In the genomic region with DNA sequence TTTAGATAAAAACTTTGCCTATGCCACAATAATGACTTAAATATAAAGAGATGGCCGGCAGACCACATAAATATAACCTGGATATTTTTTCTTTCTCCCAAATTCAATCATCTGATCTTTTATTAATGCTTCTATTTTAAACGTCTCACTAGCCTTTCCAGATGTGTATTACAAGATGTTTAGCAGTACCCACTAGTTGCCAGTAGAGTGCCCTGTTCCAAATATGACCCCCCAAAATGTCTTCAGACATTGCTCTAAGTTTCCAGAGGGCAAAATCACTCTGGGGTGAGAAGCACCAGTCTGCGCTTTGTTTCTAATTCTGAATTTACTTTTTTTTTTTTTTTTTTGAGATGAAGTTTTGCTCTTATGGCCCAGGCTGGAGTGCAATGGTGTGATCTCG, we compare ENCODE assay signal across 23 cellular contexts.
A peak's percentile ranks its signal among the peaks of the same experiment; 100 is the strongest.
DNase-seq lines count a peak whose midpoint lies in the region; ATAC-seq and TF ChIP-seq lines count a peak whose summit lies in the region.
"Had no signal": no experiment of that assay in that cellular context is flagged by ENCODE, and none has a peak within 500 bp of the region (broad histone marks: within the 10 kb centered on the region; RNA-seq: fewer than 3 reads in every experiment).

No MANE protein-coding gene starts in this region.

- no CpG with 5 or more reads among the region's 4 CpGs for WGBS in H9 (ENCODE audit: extremely low coverage, insufficient read length, low lambda C conversion rate)
- no CpG with 5 or more reads among the region's 4 CpGs for WGBS in mesendoderm (ENCODE audit: extremely low coverage, insufficient coverage, low lambda C conversion rate)

- H3K4me3 Mint-ChIP-seq in H9, result no peak overlapping the region
- no peak overlapping the region for H3K4me3 Mint-ChIP-seq in WTC11
- H3K4me3 Mint-ChIP-seq: B cell; T-helper 1 cell treated with Interleukin-12 subunit alpha and Interleukin-12 subunit beta and Interleukin-4 antibody, amounts not matched to agents 30 μg/mL and 1 μg/mL, for 36 hours had no signal

- no peak for DNase-seq in GM12865 (ENCODE audit: low read depth)
- DNase-seq in H9, result no peak
- DNase-seq in WTC11 (ENCODE audit: low spot score), result no peak
- DNase-seq in mesendoderm, result peak; percentile 6
- no peak for DNase-seq in amniotic stem cell (lab: John Stamatoyannopoulos, UW)
- DNase-seq in RKO (ENCODE audit: low spot score), result no peak
- DNase-seq: activated CD4-positive, alpha-beta T cell treated with anti-CD3 and anti-CD28 coated beads, Interleukin-2, amount 50 U/mL, for 1 hour; activated CD8-positive, alpha-beta memory T cell treated with anti-CD3 and anti-CD28 coated beads, Interleukin-2, amount 50 U/mL, for 48 hours; activated effector memory CD4-positive, alpha-beta T cell treated with anti-CD3 and anti-CD28 coated beads, Interleukin-2, amount 50 U/mL, for 16 hours; Caco-2; foreskin fibroblast; hypothalamus; lower lobe of right lung; NCI-H2171; NCI-H524 treated with DMSO at 0.1 percent for 48 hours; nucleus accumbens; SHP77; trophoblast cell had no signal

- H4K8ac ChIP-seq in H9 (replicated peaks; ENCODE audit: insufficient read length, low read depth, low read length), result no peak overlapping the region
- H4K8ac ChIP-seq in mesendoderm (ENCODE audit: low read depth, low read length), result no peak overlapping the region

- no peaks in the 10 kb centered on the region for H3K23me2 ChIP-seq in H9 (ENCODE audit: insufficient read length, low read depth, low read length, poor library complexity, severe bottlenecking)

- H3K27ac ChIP-seq in H9 (ENCODE audit: insufficient read length, low read depth, low read length) (no peak overlapping the region), mesendoderm (ENCODE audit: low read depth, low read length) (no peak overlapping the region)
- H3K27ac ChIP-seq: breast epithelium, lower lobe of right lung had no signal

- no peaks in the 10 kb centered on the region for H4K20me1 ChIP-seq in H9 (ENCODE audit: control insufficient read depth, insufficient read depth, insufficient read length)

- H3K14ac ChIP-seq in H9 (ENCODE audit: insufficient read depth, low read length), result no peak overlapping the region

- no peaks in the 10 kb centered on the region; the same call in 1 of the 2 replicates for H3K4me1 ChIP-seq in H9 (ENCODE audit: insufficient read depth, low read length)
- no peaks in the 10 kb centered on the region for H3K4me1 ChIP-seq in mesendoderm (ENCODE audit: control insufficient read depth, low read depth, low read length)
- H3K4me1 ChIP-seq: breast epithelium, HAP-1, lower lobe of right lung had no signal

- H3K27me3 ChIP-seq in H9 (ENCODE audit: insufficient read depth, low read length) (no peaks in the 10 kb centered on the region), mesendoderm (ENCODE audit: insufficient read depth, low read length, poor library complexity) (no peaks in the 10 kb centered on the region)
- H3K27me3 ChIP-seq: breast epithelium had no signal

- no peak overlapping the region for H3T11ph ChIP-seq in H9 (ENCODE audit: low read length)

- POLR2A ChIA-PET in WTC11 (lab: Charles Lee), result no interaction called here

- H3K4me2 ChIP-seq in H9 (ENCODE audit: insufficient read depth, insufficient read length, low read length), result no peak overlapping the region
- no peak overlapping the region for H3K4me2 ChIP-seq in mesendoderm (ENCODE audit: low read length)

- H2BK120ac ChIP-seq in H9 (ENCODE audit: low read depth, low read length, poor library complexity, severe bottlenecking) (no peak overlapping the region), mesendoderm (ENCODE audit: low read depth, low read length) (no peak overlapping the region)

- no peak overlapping the region for H3K56ac ChIP-seq in H9 (ENCODE audit: insufficient read length, low read depth, low read length)
- no peak overlapping the region for H3K56ac ChIP-seq in mesendoderm (ENCODE audit: low read length)

- H3K79me2 ChIP-seq in H9 (ENCODE audit: insufficient read depth, low read length) (no peaks in the 10 kb centered on the region), mesendoderm (ENCODE audit: control insufficient read depth, insufficient read depth, low read length) (no peaks in the 10 kb centered on the region)

- H2BK15ac ChIP-seq in H9 (ENCODE audit: low read depth, low read length) (no peak overlapping the region), mesendoderm (replicated peaks; ENCODE audit: low read depth) (no peak overlapping the region)

- peak; percentile 21 for TF ChIP-seq CTCF in GM12865 (IDR thresholded peaks at IDR 0.05; ENCODE audit: insufficient read depth, low read depth, low read length, missing control alignments)
- TF ChIP-seq CTCF in H9 (conservative IDR thresholded peaks at IDR 0.05), result peak; percentile 50
- TF ChIP-seq CTCF in WTC11 (IDR thresholded peaks at IDR 0.05), result no peak

- H3K79me1 ChIP-seq in H9 (ENCODE audit: insufficient read depth, low read depth, low read length, poor library complexity, severe bottlenecking), result no peaks in the 10 kb centered on the region
- no peaks in the 10 kb centered on the region for H3K79me1 ChIP-seq in mesendoderm (ENCODE audit: low read length)

- no peak overlapping the region for H2BK12ac ChIP-seq in H9 (ENCODE audit: insufficient read length, low read depth, low read length)

- no peak overlapping the region for H4K91ac ChIP-seq in H9 (ENCODE audit: insufficient read length, low read depth, low read length)

- H3K23ac ChIP-seq in H9 (ENCODE audit: insufficient read length, low read depth, low read length) (no peak overlapping the region), mesendoderm (ENCODE audit: low read length) (no peak overlapping the region)

- H3K18ac ChIP-seq in H9 (ENCODE audit: insufficient read length, low read depth, low read length) (no peak overlapping the region), mesendoderm (ENCODE audit: low read length) (no peak overlapping the region)

- H2BK20ac ChIP-seq in H9 (ENCODE audit: low read depth, low read length, poor library complexity, severe bottlenecking), result no peak overlapping the region

- H3K9ac ChIP-seq in H9 (ENCODE audit: extremely low read depth, insufficient read length, low read length) (no peak overlapping the region), mesendoderm (ENCODE audit: low read length) (no peak overlapping the region)

- H2BK5ac ChIP-seq in H9 (ENCODE audit: insufficient read length, low read length) (no peak overlapping the region), mesendoderm (ENCODE audit: low read length) (no peak overlapping the region)

- H4K5ac ChIP-seq in H9 (ENCODE audit: insufficient read length, low read depth, low read length), result no peak overlapping the region
- H4K5ac ChIP-seq in mesendoderm (ENCODE audit: low read length), result no peak overlapping the region

- H3K9me3 Mint-ChIP-seq in H9 (no peaks in the 10 kb centered on the region; a peak in 2 of 5 replicates), WTC11 (peaks cover 7% of the 10 kb centered on the region)

- no peaks in the 10 kb centered on the region for H3K36me3 ChIP-seq in mesendoderm (ENCODE audit: control insufficient read depth, insufficient read depth, low read length)
- H3K36me3 ChIP-seq: breast epithelium, HAP-1, lower lobe of right lung had no signal

- H3K4me3 ChIP-seq in GM12865 (ENCODE audit: low read depth, low read length), result no peak overlapping the region
- H3K4me3 ChIP-seq in mesendoderm (ENCODE audit: low read length), result no peak overlapping the region
- H3K4me3 ChIP-seq: breast epithelium, HAP-1, lower lobe of right lung had no signal

- H3K4me1 Mint-ChIP-seq in H9, result peaks cover 23 to 32% of the 10 kb centered on the region in 2 experiments
- H3K4me1 Mint-ChIP-seq in WTC11, result peaks cover 38% of the 10 kb centered on the region

- H3K4ac ChIP-seq in H9 (ENCODE audit: low read depth, low read length), result no peak overlapping the region
- no peak overlapping the region for H3K4ac ChIP-seq in mesendoderm (ENCODE audit: low read depth, low read length)

- H2AK5ac ChIP-seq in H9 (ENCODE audit: insufficient read length, low read length) (no peak overlapping the region), mesendoderm (ENCODE audit: low read length) (no peak overlapping the region)

- H3K27me3 Mint-ChIP-seq in H9 (ENCODE audit: low read depth) (no peaks in the 10 kb centered on the region), WTC11 (ENCODE audit: low read depth) (no peaks in the 10 kb centered on the region)
- H3K27me3 Mint-ChIP-seq: B cell had no signal

- H3K27ac Mint-ChIP-seq in H9 (no peak overlapping the region), WTC11 (no peak overlapping the region)
- H3K27ac Mint-ChIP-seq: B cell; T-helper 1 cell treated with Interleukin-12 subunit alpha and Interleukin-12 subunit beta and Interleukin-4 antibody, amounts not matched to agents 30 μg/mL and 1 μg/mL, for 36 hours had no signal

- H3K9me3 ChIP-seq in H9 (ENCODE audit: control insufficient read depth, low read depth, low read length), result no peaks in the 10 kb centered on the region
- H3K9me3 ChIP-seq: breast epithelium, Caco-2, HAP-1, lower lobe of right lung had no signal

- H3K36me3 Mint-ChIP-seq in H9 (ENCODE audit: insufficient read depth in 1 of 3, low read depth in 3 of 3) (peaks cover 0 to 2% (median 0%) of the 10 kb centered on the region in 3 experiments; a peak in 1 of 7 replicates), WTC11 (no peaks in the 10 kb centered on the region)

- ATAC-seq in WTC11 (peak; percentile 60), HG02885 (IDR thresholded peaks at IDR 0.05; ENCODE audit: poor library complexity, unreplicated experiment) (no peak)
- ATAC-seq: lower lobe of right lung had no signal

- CTCF ChIA-PET in WTC11 (lab: Charles Lee), result interaction anchor here (0.7 to 1.1 kb wide), 4 partner anchors 8 to 678 kb away, joined by 3 to 4 read pairs (median 4); no protein-coding TSS in a partner anchor

- no peak overlapping the region for H2AFZ ChIP-seq in H9 (ENCODE audit: low read length)

TF ChIP-seq in WTC11, 78 proteins besides CTCF, POLR2A, EP300 and RAD21 (continues in another document):
- TF ChIP-seq TEAD1 (CRISPR knock-in tag; IDR thresholded peaks at IDR 0.05), result no peak
- TF ChIP-seq, protein P1, sequence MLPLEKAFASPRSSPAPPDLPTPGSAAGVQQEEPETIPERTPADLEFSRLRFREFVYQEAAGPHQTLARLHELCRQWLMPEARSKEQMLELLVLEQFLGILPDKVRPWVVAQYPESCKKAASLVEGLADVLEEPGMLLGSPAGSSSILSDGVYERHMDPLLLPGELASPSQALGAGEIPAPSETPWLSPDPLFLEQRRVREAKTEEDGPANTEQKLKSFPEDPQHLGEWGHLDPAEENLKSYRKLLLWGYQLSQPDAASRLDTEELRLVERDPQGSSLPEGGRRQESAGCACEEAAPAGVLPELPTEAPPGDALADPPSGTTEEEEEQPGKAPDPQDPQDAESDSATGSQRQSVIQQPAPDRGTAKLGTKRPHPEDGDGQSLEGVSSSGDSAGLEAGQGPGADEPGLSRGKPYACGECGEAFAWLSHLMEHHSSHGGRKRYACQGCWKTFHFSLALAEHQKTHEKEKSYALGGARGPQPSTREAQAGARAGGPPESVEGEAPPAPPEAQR (CRISPR knock-in tag; IDR thresholded peaks at IDR 0.05), result no peak
- TF ChIP-seq HMGA2 (CRISPR knock-in tag; IDR thresholded peaks at IDR 0.05), result no peak
- no peak for TF ChIP-seq JUN (CRISPR knock-in tag; IDR thresholded peaks at IDR 0.05)
- no peak for TF ChIP-seq KAT7 (CRISPR knock-in tag; IDR thresholded peaks at IDR 0.05; ENCODE audit: borderline replicate concordance)
